In genomic region chr13:26062853-26063444, GRCh38 we compare ENCODE assay signal across 8 cellular contexts. TPM values are rescaled to one million over a fixed set of nuclear protein-coding genes. Genes with fewer than 3 reads are reported as not detected.
DNase-seq lines count a peak whose midpoint lies in the region; ATAC-seq, FAIRE-seq and TF ChIP-seq lines count a peak whose summit lies in the region.

No MANE protein-coding gene starts in this region.

- intact Hi-C loops in endothelial cell of umbilical vein (cut with micrococcal nuclease), result loop anchor here (1.0 kb wide), 3 partner anchors 83 to 489 kb away; no protein-coding TSS in a partner anchor

- TF ChIP-seq EP300 in suprapubic skin (IDR thresholded peaks at IDR 0.05), result no peak

- CTCF ChIA-PET in endothelial cell of umbilical vein (lab: Charles Lee), result interaction anchor here (0.6 to 7.1 kb wide), 10 partner anchors 13 to 488 kb away, joined by 3 to 53 read pairs (median 8); no protein-coding TSS in a partner anchor

- H3K4me3 ChIP-seq in endothelial cell of umbilical vein (replicated peaks in 1 of 3; ENCODE audit: insufficient read depth in 1 of 3, low read depth in 1 of 3, low read length in 3 of 3), result no peak overlapping the region
- H3K4me3 ChIP-seq in suprapubic skin, result no peak overlapping the region

- peak; percentile 29 for DNase-seq in stimulated activated CD4-positive, alpha-beta T cell treated with anti-CD3 and anti-CD28 coated beads, Interleukin-15, amount 100 ng/mL, for 24 hours
- DNase-seq in stimulated activated CD4-positive, alpha-beta T cell treated with anti-CD3 and anti-CD28 coated beads, Interleukin-1b, Interleukin-23, amount 100 ng/mL, for 48 hours, result no peak
- DNase-seq in NCI-H146 treated with DMSO at 0.1 percent for 48 hours (lab: John Stamatoyannopoulos, UW; ENCODE audit: unreplicated experiment) (peak; percentile 20), endothelial cell of umbilical vein (ENCODE audit: low read depth, low spot score) (peak; percentile 64), myocyte (ENCODE audit: low read depth) (peak; percentile 81), suprapubic skin (ENCODE audit: low spot score in 2 of 2) (no peak)

- no peak for TF ChIP-seq POLR2A in endothelial cell of umbilical vein (IDR thresholded peaks at IDR 0.05; ENCODE audit: low read depth, low read length)
- no peak for TF ChIP-seq POLR2A in suprapubic skin (IDR thresholded peaks at IDR 0.05)

- H3K27ac ChIP-seq in endothelial cell of umbilical vein (ENCODE audit: insufficient read depth, low read depth, low read length) (no peak overlapping the region), suprapubic skin (no peak overlapping the region)

- H2AFZ ChIP-seq in endothelial cell of umbilical vein (ENCODE audit: low read depth, low read length), result no peak overlapping the region

- no peak overlapping the region for H3K4me2 ChIP-seq in endothelial cell of umbilical vein (ENCODE audit: insufficient read depth, low read length)

- dilution Hi-C loops in endothelial cell of umbilical vein (cut with MboI; ENCODE audit: extremely low pct_ligation_motif_present, low sequenced_read_pairs), result no loop called here

- H3K9me3 ChIP-seq in endothelial cell of umbilical vein (replicated peaks; ENCODE audit: control insufficient read depth, insufficient read depth, low read length) (no peaks in the 10 kb centered on the region), suprapubic skin (no peaks in the 10 kb centered on the region)

- FAIRE-seq in TTC549 (lab: Jason Lieb, UNC), result peak; percentile 49
- peak; percentile 80 for FAIRE-seq in endothelial cell of umbilical vein (lab: Jason Lieb, UNC)

- peak; percentile 57 to 63 for TF ChIP-seq CTCF in endothelial cell of umbilical vein (IDR thresholded peaks at IDR 0.05; ENCODE audit: extremely low read depth in 1 of 2, insufficient read depth in 1 of 2, low read depth in 1 of 2, low read length in 2 of 2)
- peak in 1 of 2 donors; percentile 56 for TF ChIP-seq CTCF in suprapubic skin (IDR thresholded peaks at IDR 0.05)

- H3K4me1 ChIP-seq in endothelial cell of umbilical vein (ENCODE audit: control insufficient read depth, extremely low read depth, insufficient read depth, low read length) (peaks cover 5% of the 10 kb centered on the region), suprapubic skin (no peaks in the 10 kb centered on the region)

- POLR2A ChIA-PET in endothelial cell of umbilical vein (lab: Charles Lee), result no interaction called here

- H3K9ac ChIP-seq in endothelial cell of umbilical vein (replicated peaks; ENCODE audit: extremely low read depth, insufficient read depth, low read length), result no peak overlapping the region

- peaks cover 0 to 2% of the 10 kb centered on the region in 2 experiments for H3K27me3 ChIP-seq in endothelial cell of umbilical vein (ENCODE audit: control insufficient read depth in 2 of 2, insufficient read depth in 2 of 2, low read length in 2 of 2)
- peaks cover 4% of the 10 kb centered on the region for H3K27me3 ChIP-seq in suprapubic skin

- BruUV-seq in endothelial cell of umbilical vein (replicated peaks; lab: Mats Ljungman, UMichigan), result no TSS peak

- no peak for ATAC-seq in GM21528 (IDR thresholded peaks at IDR 0.05; ENCODE audit: low FRiP score, unreplicated experiment)

- H4K20me1 ChIP-seq in endothelial cell of umbilical vein (replicated peaks; ENCODE audit: control insufficient read depth, extremely low read depth, insufficient read depth, low read length), result no peaks in the 10 kb centered on the region

- 59% methylated on average over 5 of the region's 5 CpGs for whole genome bisulfite sequencing in suprapubic skin

- H3K9me1 ChIP-seq in endothelial cell of umbilical vein (replicated peaks; ENCODE audit: control insufficient read depth, extremely low read depth, insufficient read depth, low read length), result no peaks in the 10 kb centered on the region

- H3K79me2 ChIP-seq in endothelial cell of umbilical vein (ENCODE audit: control insufficient read depth, insufficient read depth, low read length), result no peaks in the 10 kb centered on the region

- H3K36me3 ChIP-seq in endothelial cell of umbilical vein (ENCODE audit: control insufficient read depth in 2 of 2, extremely low read depth in 1 of 2, insufficient read depth in 2 of 2, low read length in 2 of 2) (no peaks in the 10 kb centered on the region), suprapubic skin (no peaks in the 10 kb centered on the region)

TF ChIP-seq in endothelial cell of umbilical vein, 7 proteins besides CTCF, POLR2A, EP300 and RAD21:
- TF ChIP-seq EZH2 (IDR thresholded peaks at IDR 0.05; ENCODE audit: borderline replicate concordance, low read depth, low read length, severe bottlenecking) (no peak), POLR2AphosphoS5 (IDR thresholded peaks at IDR 0.05; ENCODE audit: insufficient read depth, low read depth, low read length) (no peak), JUN (IDR thresholded peaks at IDR 0.05; ENCODE audit: borderline replicate concordance, insufficient read depth, insufficient read length, low read depth) (no peak), MYC (IDR thresholded peaks at IDR 0.05; ENCODE audit: low read depth, low read length) (no peak), MAX (IDR thresholded peaks at IDR 0.05; ENCODE audit: insufficient read depth, insufficient read length) (no peak), FOS (IDR thresholded peaks at IDR 0.05; ENCODE audit: borderline replicate concordance, insufficient read depth, low read length) (no peak), GATA2 (IDR thresholded peaks at IDR 0.05; ENCODE audit: insufficient read depth, insufficient read length, low read depth, low read length) (no peak)

RNA-seq across cellular contexts. Expression of gene SHISA2, which starts 11.1 kb away (rescaled TPM):
- 2.5 and 4.7 TPM in 2 replicates for total RNA-seq in endothelial cell of umbilical vein
- 1.5 TPM in 2 replicates for polyA plus RNA-seq in endothelial cell of umbilical vein
- 0.82 and 1.2 TPM in 2 replicates for polyA plus RNA-seq in endothelial cell of umbilical vein (2011; cell fraction: cytosol; rRNA removed)
- 0.64 and 1.0 TPM in 2 replicates for polyA plus RNA-seq in endothelial cell of umbilical vein (2011; cell fraction: nucleus; rRNA removed)
- 0.60 and 2.4 TPM in 2 replicates for polyA plus RNA-seq in endothelial cell of umbilical vein (2012)
- 2.8 and 5.6 TPM in 2 replicates for polyA minus RNA-seq in endothelial cell of umbilical vein
- polyA minus RNA-seq in endothelial cell of umbilical vein (2011; cell fraction: cytosol; rRNA and poly(A)+ RNA removed), result not detected
- 0.53 and 1.7 TPM in 2 replicates for polyA minus RNA-seq in endothelial cell of umbilical vein (2011; cell fraction: nucleus; rRNA and poly(A)+ RNA removed)
- 221 and 371 TPM in 2 replicates for total RNA-seq in myocyte
- polyA plus RNA-seq in myocyte (2012), result 37.3 TPM
- total RNA-seq in suprapubic skin, result 1 to 10 TPM; 1.6 to 8.9 (median 2.4) TPM

Comparison
In these comparisons a context has a peak if more than half of its experiments do, and no peak if none do; other contexts are left out.
1. DNase-seq: peak in stimulated activated CD4-positive, alpha-beta T cell treated with anti-CD3 and anti-CD28 coated beads, Interleukin-15, amount 100 ng/mL, for 24 hours (single experiment), NCI-H146 treated with DMSO at 0.1 percent for 48 hours (single experiment), endothelial cell of umbilical vein (single experiment) and myocyte (single experiment); none in stimulated activated CD4-positive, alpha-beta T cell treated with anti-CD3 and anti-CD28 coated beads, Interleukin-1b, Interleukin-23, amount 100 ng/mL, for 48 hours (single experiment) and suprapubic skin (0 of 2).
2. RNA of gene SHISA2, which starts 11.1 kb away (total RNA-seq): 221 to 371 TPM in myocyte; 1.6 to 8.9 TPM in suprapubic skin and 2.5 to 4.7 TPM in endothelial cell of umbilical vein; every median in the first group is over 10 times any median in the second.